Comparison of ENCODE assay signal across 1 cellular context in genomic region chr14:68795602-68796417, GRCh38.
TF ChIP-seq lines count a peak whose summit lies in the region.

No MANE protein-coding gene starts in this region.

TF ChIP-seq in HepG2, 621 proteins besides CTCF, POLR2A, EP300 and RAD21 (continued from another document and continues in another):
- TF ChIP-seq PAXIP1 (CRISPR knock-in tag; conservative IDR thresholded peaks at IDR 0.05) (peak; percentile 22), POLR2G (IDR thresholded peaks at IDR 0.05; ENCODE audit: low read depth, low read length) (peak; percentile 76; the same call in 1 of the 2 replicates), ZNF674 (CRISPR knock-in tag; IDR thresholded peaks at IDR 0.05; ENCODE audit: low read depth) (0 out of 2 replicates have a peak, but pooled peaks have one; percentile 73), ZNF30 (CRISPR knock-in tag; IDR thresholded peaks at IDR 0.05) (no peak), ZBTB37 (CRISPR knock-in tag; IDR thresholded peaks at IDR 0.05) (no peak), ZNF629 (CRISPR knock-in tag; conservative IDR thresholded peaks at IDR 0.05) (no peak), POLR2AphosphoS2 (IDR thresholded peaks at IDR 0.05; ENCODE audit: low read depth, low read length) (no peak), ZNF850 (CRISPR knock-in tag; conservative IDR thresholded peaks at IDR 0.05) (no peak), MEIS2 (CRISPR knock-in tag; IDR thresholded peaks at IDR 0.05) (no peak; the same call in 1 of the 2 replicates), GMEB2 (CRISPR knock-in tag; IDR thresholded peaks at IDR 0.05; ENCODE audit: low read depth) (no peak), ZNF704 (CRISPR knock-in tag; IDR thresholded peaks at IDR 0.05; ENCODE audit: borderline replicate concordance) (no peak), ZBTB40 (IDR thresholded peaks at IDR 0.05) (no peak), ZBTB40 (CRISPR knock-in tag; IDR thresholded peaks at IDR 0.05) (no peak), KDM2A (CRISPR knock-in tag; IDR thresholded peaks at IDR 0.05; ENCODE audit: borderline replicate concordance, low read depth) (peak; percentile 88), NKX3-1 (CRISPR knock-in tag; IDR thresholded peaks at IDR 0.05) (no peak), SETDB1 (CRISPR knock-in tag; IDR thresholded peaks at IDR 0.05; ENCODE audit: borderline replicate concordance) (no peak), CENPX (CRISPR knock-in tag; IDR thresholded peaks at IDR 0.05) (no peak), RERE (CRISPR knock-in tag; IDR thresholded peaks at IDR 0.05; ENCODE audit: low read depth) (0 out of 2 replicates have a peak, but pooled peaks have one; percentile 24), ELF4 (CRISPR knock-in tag; IDR thresholded peaks at IDR 0.05; ENCODE audit: borderline replicate concordance) (peak; percentile 86), PLSCR1 (CRISPR knock-in tag; IDR thresholded peaks at IDR 0.05; ENCODE audit: borderline replicate concordance) (no peak), MAX (IDR thresholded peaks at IDR 0.05) (peak; percentile 67), NONO (IDR thresholded peaks at IDR 0.05) (no peak), NONO (CRISPR knock-in tag; conservative IDR thresholded peaks at IDR 0.05) (peak; percentile 92), THAP8 (CRISPR knock-in tag; IDR thresholded peaks at IDR 0.05; ENCODE audit: borderline replicate concordance) (no peak), SAFB2 (CRISPR knock-in tag; IDR thresholded peaks at IDR 0.05; ENCODE audit: borderline replicate concordance, low read depth) (no peak), AGO1 (IDR thresholded peaks at IDR 0.05; ENCODE audit: low read depth, low read length, poor library complexity, severe bottlenecking) (peak; percentile 58), ZZZ3 (CRISPR knock-in tag; IDR thresholded peaks at IDR 0.05; ENCODE audit: borderline replicate concordance) (no peak), ZNF274 (CRISPR knock-in tag; IDR thresholded peaks at IDR 0.05) (peak; percentile 84; the same call in 1 of the 2 replicates), ZNF816 (CRISPR knock-in tag; IDR thresholded peaks at IDR 0.05; ENCODE audit: borderline replicate concordance) (peak; percentile 53; the same call in 1 of the 2 replicates), ZNF24 (IDR thresholded peaks at IDR 0.05) (no peak)
